In the genomic region with DNA sequence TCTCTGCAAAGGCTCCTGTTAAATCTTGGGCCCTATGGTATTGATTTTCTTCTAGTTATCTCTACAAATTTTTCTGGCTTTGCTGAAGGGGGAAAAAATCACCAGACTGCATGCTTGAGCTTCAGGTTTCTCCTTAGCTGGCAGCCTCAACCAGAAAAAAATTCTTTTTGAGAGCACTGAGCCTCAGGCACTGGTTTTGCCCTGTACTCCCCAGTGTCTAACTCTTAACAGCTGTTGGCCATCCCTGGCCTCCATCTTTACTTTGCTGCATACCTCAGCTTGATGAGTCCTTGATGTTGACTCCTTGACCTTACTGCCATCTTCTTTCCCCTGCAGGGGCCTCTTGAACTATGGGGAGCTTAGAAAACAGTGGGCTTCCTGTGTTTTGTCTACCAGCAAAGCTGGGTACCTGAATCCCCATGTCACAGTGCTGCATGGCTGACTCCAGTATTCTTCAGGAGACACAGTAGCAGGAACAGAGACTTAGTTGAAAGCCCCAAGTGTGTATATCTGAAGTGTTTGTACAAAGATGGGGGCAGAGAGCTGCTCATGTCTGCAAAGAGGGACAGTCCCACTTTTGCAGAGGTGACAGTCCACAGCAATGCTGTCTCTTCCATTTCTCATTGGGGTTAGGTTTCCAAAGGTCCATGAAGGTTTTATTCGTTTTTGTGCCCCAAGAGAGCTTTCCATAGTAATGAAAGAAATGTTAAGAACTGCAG, we compare ENCODE assay signal across 8 cellular contexts. TPM values are rescaled to one million over a fixed set of nuclear protein-coding genes. Genes with fewer than 3 reads are reported as not detected.
DNase-seq lines count a peak whose midpoint lies in the region; ATAC-seq and TF ChIP-seq lines count a peak whose summit lies in the region.
"Not testable (repeated sequence)": the region's sequence is repeated elsewhere in the genome, so short reads cannot be mapped to it uniquely, and the experiment has no call there.
"Had no signal": no experiment of that assay in that cellular context is flagged by ENCODE, and none has a peak within 500 bp of the region (broad histone marks: within the 10 kb centered on the region; RNA-seq: fewer than 3 reads in every experiment).

No MANE protein-coding gene starts in this region.

- not testable (repeated sequence) for H3K4me1 Mint-ChIP-seq in activated naive CD8-positive, alpha-beta T cell treated with anti-CD3 and anti-CD28 coated beads, Interleukin-2, amount 50 U/mL, for 24 hours; stimulated activated effector memory CD8-positive, alpha-beta T cell treated with anti-CD3 and anti-CD28 coated beads, Interleukin-12 subunit alpha, Interleukin-12 subunit beta, amount 100 ng/mL, for 72 hours; stimulated activated memory B cell treated with anti-CD40 and anti-IgM and Interleukin-4, amounts not matched to agents 10 μg/mL and 1 μg/mL and 100 μg/mL, for 72 hours; stimulated activated naive B cell treated with anti-CD40 and anti-IgM and Interleukin-4, amounts not matched to agents 10 μg/mL and 1 μg/mL and 100 μg/mL, for 72 hours

- CTCF ChIA-PET in IMR-90 (lab: Yijun Ruan, JAX) = not testable (repeated sequence)

- not testable (repeated sequence) for H4K8ac ChIP-seq in IMR-90 (ENCODE audit: low read depth in 2 of 2, low read length in 2 of 2)

- peak; percentile 75 for ATAC-seq in IMR-90 (ENCODE audit: low read depth)
- peak; percentile 90 for ATAC-seq in SK-N-SH treated with all-trans-retinoic acid at 6 μM for 48 hours
- ATAC-seq in activated naive CD8-positive, alpha-beta T cell treated with anti-CD3 and anti-CD28 coated beads, Interleukin-2, amount 50 U/mL, for 24 hours = peak; percentile 28
- ATAC-seq in stimulated activated effector memory CD8-positive, alpha-beta T cell treated with anti-CD3 and anti-CD28 coated beads, Interleukin-12 subunit alpha, Interleukin-12 subunit beta, amount 100 ng/mL, for 72 hours = peak; percentile 31
- ATAC-seq in stimulated activated memory B cell treated with anti-CD40 and anti-IgM and Interleukin-4, amounts not matched to agents 10 μg/mL and 1 μg/mL and 100 μg/mL, for 72 hours = peak; percentile 83
- ATAC-seq in stimulated activated naive B cell treated with anti-CD40 and anti-IgM and Interleukin-4, amounts not matched to agents 10 μg/mL and 1 μg/mL and 100 μg/mL, for 72 hours (replicated peaks) = peak; percentile 95 to 96

- TF ChIP-seq POLR2A in IMR-90 (IDR thresholded peaks at IDR 0.05; ENCODE audit: low read depth, low read length) = not testable (repeated sequence)

- H2BK15ac ChIP-seq in IMR-90 (ENCODE audit: low read depth, low read length) = not testable (repeated sequence)

- H3K4me3 Mint-ChIP-seq in activated naive CD8-positive, alpha-beta T cell treated with anti-CD3 and anti-CD28 coated beads, Interleukin-2, amount 50 U/mL, for 24 hours; stimulated activated effector memory CD8-positive, alpha-beta T cell treated with anti-CD3 and anti-CD28 coated beads, Interleukin-12 subunit alpha, Interleukin-12 subunit beta, amount 100 ng/mL, for 72 hours; stimulated activated memory B cell treated with anti-CD40 and anti-IgM and Interleukin-4, amounts not matched to agents 10 μg/mL and 1 μg/mL and 100 μg/mL, for 72 hours; stimulated activated naive B cell treated with anti-CD40 and anti-IgM and Interleukin-4, amounts not matched to agents 10 μg/mL and 1 μg/mL and 100 μg/mL, for 72 hours: not testable (repeated sequence)

- H3K18ac ChIP-seq in IMR-90 (ENCODE audit: low read depth, low read length) = not testable (repeated sequence)

- in situ Hi-C loops in IMR-90 (cut with MboI; ENCODE audit: low sequenced_read_pairs) = not testable (repeated sequence)

- H3K9me1 ChIP-seq in IMR-90 (ENCODE audit: insufficient read depth, low read length) = not testable (repeated sequence)

- H3K23ac ChIP-seq in IMR-90 (ENCODE audit: low read depth, low read length) = not testable (repeated sequence)

- H3K27ac Mint-ChIP-seq in activated naive CD8-positive, alpha-beta T cell treated with anti-CD3 and anti-CD28 coated beads, Interleukin-2, amount 50 U/mL, for 24 hours; stimulated activated effector memory CD8-positive, alpha-beta T cell treated with anti-CD3 and anti-CD28 coated beads, Interleukin-12 subunit alpha, Interleukin-12 subunit beta, amount 100 ng/mL, for 72 hours; stimulated activated memory B cell treated with anti-CD40 and anti-IgM and Interleukin-4, amounts not matched to agents 10 μg/mL and 1 μg/mL and 100 μg/mL, for 72 hours; stimulated activated naive B cell treated with anti-CD40 and anti-IgM and Interleukin-4, amounts not matched to agents 10 μg/mL and 1 μg/mL and 100 μg/mL, for 72 hours: not testable (repeated sequence)

- not testable (repeated sequence) for H4K91ac ChIP-seq in IMR-90 (ENCODE audit: insufficient read depth, low read depth, low read length)

- dilution Hi-C loops in IMR-90 (cut with HindIII; ENCODE audit: low sequenced_read_pairs, unreplicated experiment) = not testable (repeated sequence)

- H3K27ac ChIP-seq in IMR-90 (ENCODE audit: insufficient read depth, low read length); OCI-LY3 (ENCODE audit: low read length): not testable (repeated sequence)

- H2AFZ ChIP-seq in IMR-90 (replicated peaks; ENCODE audit: low read length, poor library complexity); OCI-LY3 (ENCODE audit: low read depth, low read length): not testable (repeated sequence)

- H3K9ac ChIP-seq in IMR-90 (ENCODE audit: low read depth, low read length); OCI-LY3 (ENCODE audit: low read length): not testable (repeated sequence)

- not testable (repeated sequence) for H3K4ac ChIP-seq in IMR-90 (ENCODE audit: low read depth, low read length)

- BruUV-seq in IMR-90 (replicated peaks; lab: Mats Ljungman, UMichigan) = not testable (repeated sequence)

- H3K27me3 Mint-ChIP-seq in activated naive CD8-positive, alpha-beta T cell treated with anti-CD3 and anti-CD28 coated beads, Interleukin-2, amount 50 U/mL, for 24 hours; stimulated activated memory B cell treated with anti-CD40 and anti-IgM and Interleukin-4, amounts not matched to agents 10 μg/mL and 1 μg/mL and 100 μg/mL, for 72 hours; stimulated activated naive B cell treated with anti-CD40 and anti-IgM and Interleukin-4, amounts not matched to agents 10 μg/mL and 1 μg/mL and 100 μg/mL, for 72 hours: not testable (repeated sequence)

- H2AK9ac ChIP-seq in IMR-90 (replicated peaks; ENCODE audit: low read depth, low read length, poor library complexity) = not testable (repeated sequence)

- not testable (repeated sequence) for H3K4me3 ChIP-seq in IMR-90 (ENCODE audit: insufficient read depth, low read depth, low read length); OCI-LY3 (ENCODE audit: low read length)

- not testable (repeated sequence) for H3K9me3 Mint-ChIP-seq in activated naive CD8-positive, alpha-beta T cell treated with anti-CD3 and anti-CD28 coated beads, Interleukin-2, amount 50 U/mL, for 24 hours; stimulated activated effector memory CD8-positive, alpha-beta T cell treated with anti-CD3 and anti-CD28 coated beads, Interleukin-12 subunit alpha, Interleukin-12 subunit beta, amount 100 ng/mL, for 72 hours; stimulated activated memory B cell treated with anti-CD40 and anti-IgM and Interleukin-4, amounts not matched to agents 10 μg/mL and 1 μg/mL and 100 μg/mL, for 72 hours; stimulated activated naive B cell treated with anti-CD40 and anti-IgM and Interleukin-4, amounts not matched to agents 10 μg/mL and 1 μg/mL and 100 μg/mL, for 72 hours

- not testable (repeated sequence) for H2BK5ac ChIP-seq in IMR-90 (ENCODE audit: low read depth, low read length, poor library complexity, severe bottlenecking)

- intact Hi-C loops in IMR-90 (cut with micrococcal nuclease) = not testable (repeated sequence)

- H4K20me1 ChIP-seq in IMR-90 (ENCODE audit: insufficient read depth, low read length); OCI-LY3 (ENCODE audit: insufficient read depth, low read length): not testable (repeated sequence)

- TF ChIP-seq CTCF in IMR-90 (conservative IDR thresholded peaks at IDR 0.05; ENCODE audit: low read depth, low read length); OCI-LY3 (IDR thresholded peaks at IDR 0.05; ENCODE audit: low read depth, low read length): not testable (repeated sequence)

- not testable (repeated sequence) for H3K14ac ChIP-seq in IMR-90 (replicated peaks; ENCODE audit: low read depth, low read length)

- H2AK5ac ChIP-seq in IMR-90 (ENCODE audit: low read depth, low read length) = not testable (repeated sequence)

- H3K27me3 ChIP-seq in IMR-90 (ENCODE audit: control insufficient read depth, insufficient read depth, low read length); OCI-LY3 (ENCODE audit: low read depth, low read length): not testable (repeated sequence)

- not testable (repeated sequence) for H3K79me2 ChIP-seq in OCI-LY3 (ENCODE audit: low read length)

- POLR2A ChIA-PET in IMR-90 (lab: Charles Lee; ENCODE audit: unreplicated experiment) = not testable (repeated sequence)

- not testable (repeated sequence) for TF ChIP-seq RAD21 in IMR-90 (IDR thresholded peaks at IDR 0.05; ENCODE audit: low read length)

- not testable (repeated sequence) for H2BK20ac ChIP-seq in IMR-90 (ENCODE audit: low read depth, low read length)

- H3K4me1 ChIP-seq in IMR-90 (ENCODE audit: control insufficient read depth, insufficient read depth, low read length); OCI-LY3 (ENCODE audit: low read length): not testable (repeated sequence)

- not testable (repeated sequence) for H3K36me3 ChIP-seq in IMR-90 (ENCODE audit: control insufficient read depth, insufficient read depth, low read length); OCI-LY3 (replicated peaks; ENCODE audit: low read depth, low read length)

- H3K56ac ChIP-seq in IMR-90 (ENCODE audit: extremely low read depth, insufficient read depth, low read length) = not testable (repeated sequence)

- not testable (repeated sequence) for H3K9me3 ChIP-seq in IMR-90 (ENCODE audit: control insufficient read depth, insufficient read depth, low read length); OCI-LY3 (ENCODE audit: insufficient read depth, low read length)

- H4K5ac ChIP-seq in IMR-90 (ENCODE audit: low read depth, low read length) = not testable (repeated sequence)

- DNase-seq in IMR-90; activated naive CD8-positive, alpha-beta T cell treated with anti-CD3 and anti-CD28 coated beads, Interleukin-2, amount 50 U/mL, for 24 hours; stimulated activated effector memory CD8-positive, alpha-beta T cell treated with anti-CD3 and anti-CD28 coated beads, Interleukin-12 subunit alpha, Interleukin-12 subunit beta, amount 100 ng/mL, for 72 hours (ENCODE audit: low spot score in 2 of 2); stimulated activated naive B cell treated with anti-CD40 and anti-IgM and Interleukin-4, amounts not matched to agents 10 μg/mL and 1 μg/mL and 100 μg/mL, for 72 hours: not testable (repeated sequence)

- no CpG with 5 or more reads among the region's 1 CpG for WGBS in IMR-90 (ENCODE audit: extremely low coverage in 2 of 2, insufficient read length in 1 of 2), 2 experiments

- H3K36me3 Mint-ChIP-seq in activated naive CD8-positive, alpha-beta T cell treated with anti-CD3 and anti-CD28 coated beads, Interleukin-2, amount 50 U/mL, for 24 hours (ENCODE audit: low read depth); stimulated activated effector memory CD8-positive, alpha-beta T cell treated with anti-CD3 and anti-CD28 coated beads, Interleukin-12 subunit alpha, Interleukin-12 subunit beta, amount 100 ng/mL, for 72 hours; stimulated activated memory B cell treated with anti-CD40 and anti-IgM and Interleukin-4, amounts not matched to agents 10 μg/mL and 1 μg/mL and 100 μg/mL, for 72 hours; stimulated activated naive B cell treated with anti-CD40 and anti-IgM and Interleukin-4, amounts not matched to agents 10 μg/mL and 1 μg/mL and 100 μg/mL, for 72 hours: not testable (repeated sequence)

- not testable (repeated sequence) for H3K4me2 ChIP-seq in IMR-90 (ENCODE audit: low read depth, low read length)
- H3K4me2 ChIP-seq in OCI-LY3 (ENCODE audit: low read length) = 0 out of 2 replicates have a peak overlapping the region, but pooled peaks have one; percentile 12

- not testable (repeated sequence) for H2BK120ac ChIP-seq in IMR-90 (ENCODE audit: low read depth, low read length)

- not testable (repeated sequence) for H3K79me1 ChIP-seq in IMR-90 (ENCODE audit: low read depth in 1 of 2, low read length in 2 of 2)

RNA-seq across cellular contexts. Expression of a gene that starts 31.1 kb away (rescaled TPM):
- total RNA-seq in IMR-90 (2012; rRNA removed) = 12.7 and 13.9 TPM in 2 replicates
- polyA plus RNA-seq in IMR-90 (2012; rRNA removed) = 4.0 and 5.6 TPM in 2 replicates
- 0.99 and 2.3 TPM in 2 replicates for polyA plus RNA-seq in IMR-90 (2012; cell fraction: cytosol; rRNA removed)
- polyA plus RNA-seq in IMR-90 (2012; cell fraction: nucleus; rRNA removed; ENCODE audit: low replicate concordance) = 2.1 and 9.8 TPM in 2 replicates

RNA-seq across cellular contexts. Expression of a gene that starts 31.7 kb away (rescaled TPM):
- total RNA-seq in IMR-90 (2012; rRNA removed) = 1.6 and 2.8 TPM in 2 replicates
- polyA plus RNA-seq in IMR-90 (2012; rRNA removed) = 2.2 and 3.4 TPM in 2 replicates
- 0.59 and 1.5 TPM in 2 replicates for polyA plus RNA-seq in IMR-90 (2012; cell fraction: cytosol; rRNA removed)
- 0.67 and 9.8 TPM in 2 replicates for polyA plus RNA-seq in IMR-90 (2012; cell fraction: nucleus; rRNA removed; ENCODE audit: low replicate concordance)
- total RNA-seq: CD4-positive, alpha-beta memory T cell had no signal

Comparison
In these comparisons a context has a peak if more than half of its experiments do, and no peak if none do; other contexts are left out.
1. ATAC-seq: peak in every context shown above with its lines; median percentile 96 in stimulated activated naive B cell treated with anti-CD40 and anti-IgM and Interleukin-4, amounts not matched to agents 10 μg/mL and 1 μg/mL and 100 μg/mL, for 72 hours; 90 in SK-N-SH treated with all-trans-retinoic acid at 6 μM for 48 hours; 83 in stimulated activated memory B cell treated with anti-CD40 and anti-IgM and Interleukin-4, amounts not matched to agents 10 μg/mL and 1 μg/mL and 100 μg/mL, for 72 hours; 75 in IMR-90; 31 in stimulated activated effector memory CD8-positive, alpha-beta T cell treated with anti-CD3 and anti-CD28 coated beads, Interleukin-12 subunit alpha, Interleukin-12 subunit beta, amount 100 ng/mL, for 72 hours; 28 in activated naive CD8-positive, alpha-beta T cell treated with anti-CD3 and anti-CD28 coated beads, Interleukin-2, amount 50 U/mL, for 24 hours.